Comparison of ENCODE assay signal across 8 cellular contexts in genomic region chr5:103562453-103563157, GRCh38. TPM values are rescaled to one million over a fixed set of nuclear protein-coding genes. Genes with fewer than 3 reads are reported as not detected.
DNase-seq lines count a peak whose midpoint lies in the region; ATAC-seq and TF ChIP-seq lines count a peak whose summit lies in the region.

TSS of gene NUDT12 (minus strand) at chr5:103562789. CDS start at chr5:103560248, 2,541 bp downstream.

- H3K27me3 Mint-ChIP-seq in CD14-positive monocyte (ENCODE audit: low read depth in 3 of 3), result peaks cover 0 to 3% (median 2%) of the 10 kb centered on the region in 3 donors

- TF ChIP-seq CTCF in CD14-positive monocyte (IDR thresholded peaks at IDR 0.05), result no peak

- peak; percentile 43 for TF ChIP-seq POLR2A in erythroblast (IDR thresholded peaks at IDR 0.05; ENCODE audit: low read length)

- intact Hi-C loops in CD14-positive monocyte (cut with micrococcal nuclease), result no loop called here

- H3K27me3 ChIP-seq in mononuclear cell (ENCODE audit: insufficient read depth, low read length), result no peaks in the 10 kb centered on the region

- peak within 1 kb of the TSS; percentile 97 to 99 for H3K4me3 Mint-ChIP-seq in CD14-positive monocyte

- H3K4me3 ChIP-seq in mononuclear cell (ENCODE audit: low read length), result peak within 1 kb of the TSS; percentile 45

- DNase-seq in CD14-positive monocyte (ENCODE audit: low spot score), result no peak
- peak; percentile 73 for DNase-seq in NCI-H82 treated with DMSO at 0.1 percent for 48 hours (lab: John Stamatoyannopoulos, UW; ENCODE audit: unreplicated experiment)
- peak; percentile 9 for DNase-seq in activated T-cell treated with anti-CD3 and anti-CD28 coated beads for 4 hours
- peak; percentile 75 to 80 for DNase-seq in erythroblast (lab: John Stamatoyannopoulos, UW)
- DNase-seq in stimulated activated CD8-positive, alpha-beta memory T cell treated with anti-CD3 and anti-CD28 coated beads, Interleukin-7, amount 100 ng/mL, for 4 hours (ENCODE audit: low read depth in 2 of 2), result peak; percentile 0 to 36

- peak within 1 kb of the TSS in 4 of 7 donors; percentile 13 to 87 (median 74) for H3K27ac Mint-ChIP-seq in CD14-positive monocyte

- peaks cover 16% of the 10 kb centered on the region for H3K4me1 Mint-ChIP-seq in CD14-positive monocyte

- peaks cover 0 to 6% (median 0%) of the 10 kb centered on the region in 7 donors for H3K9me3 Mint-ChIP-seq in CD14-positive monocyte

- peaks cover 6% of the 10 kb centered on the region for H3K4me1 ChIP-seq in mononuclear cell (ENCODE audit: insufficient read depth, low read length)

- no peaks in the 10 kb centered on the region for H3K9me3 ChIP-seq in mononuclear cell (ENCODE audit: low read depth, low read length)

- peaks cover 0 to 2% of the 10 kb centered on the region in 2 donors for H3K36me3 Mint-ChIP-seq in CD14-positive monocyte

- ATAC-seq in GM19328 (IDR thresholded peaks at IDR 0.05; ENCODE audit: unreplicated experiment) (peak; percentile 86), HG03460 (IDR thresholded peaks at IDR 0.05; ENCODE audit: unreplicated experiment) (peak; percentile 93)

RNA-seq across cellular contexts. Expression of gene NUDT12, which starts in this region (rescaled TPM):
- under 1 TPM; 0.08 to 0.11 TPM for polyA plus RNA-seq in CD14-positive monocyte
- 1.4 TPM for total RNA-seq in mononuclear cell
